Comparison of ENCODE assay signal across 1 cellular context in genomic region chr10:100037758-100038315, GRCh38.
TF ChIP-seq lines count a peak whose summit lies in the region.

No MANE protein-coding gene starts in this region.

TF ChIP-seq in HCT116, 20 proteins besides CTCF, POLR2A, EP300 and RAD21 (continued from another document):
- TF ChIP-seq REST (IDR thresholded peaks at IDR 0.05; ENCODE audit: low read depth) = no peak
- no peak for TF ChIP-seq CBX3 (IDR thresholded peaks at IDR 0.05; ENCODE audit: low read depth)
- TF ChIP-seq SIN3A (IDR thresholded peaks at IDR 0.05; ENCODE audit: low read depth) = no peak
- no peak for TF ChIP-seq CEBPB (IDR thresholded peaks at IDR 0.05; ENCODE audit: low read depth)
- TF ChIP-seq EGR1 (IDR thresholded peaks at IDR 0.05; ENCODE audit: low read depth) = no peak
- no peak for TF ChIP-seq EZH2 (IDR thresholded peaks at IDR 0.05)
- TF ChIP-seq SRF (IDR thresholded peaks at IDR 0.05; ENCODE audit: low read depth) = no peak
- no peak for TF ChIP-seq ATF3 (IDR thresholded peaks at IDR 0.05)
- no peak for TF ChIP-seq YY1 (IDR thresholded peaks at IDR 0.05; ENCODE audit: extremely low read depth, insufficient replicate concordance, low read depth, low read length)
- no peak for TF ChIP-seq ZNF274 (IDR thresholded peaks at IDR 0.05; ENCODE audit: low read depth, low read length)
- TF ChIP-seq ZFX (IDR thresholded peaks at IDR 0.05) = no peak
- no peak for TF ChIP-seq ELF1 (IDR thresholded peaks at IDR 0.05; ENCODE audit: borderline replicate concordance, low read depth)
- no peak for TF ChIP-seq EZH2phosphoT487 (IDR thresholded peaks at IDR 0.05; ENCODE audit: borderline replicate concordance)
- no peak for TF ChIP-seq JUND (IDR thresholded peaks at IDR 0.05)
- TF ChIP-seq TCF7L2 (IDR thresholded peaks at IDR 0.05; ENCODE audit: borderline replicate concordance, extremely low read depth, insufficient read depth, insufficient read length) = no peak
- no peak for TF ChIP-seq SP1 (IDR thresholded peaks at IDR 0.05; ENCODE audit: low read depth)
